ENCODE assay signal across 16 cellular contexts in genomic region chr12:51059086-51059485, GRCh38. TPM values are rescaled to one million over a fixed set of nuclear protein-coding genes. Genes with fewer than 3 reads are reported as not detected.
DNase-seq lines count a peak whose midpoint lies in the region; ATAC-seq and TF ChIP-seq lines count a peak whose summit lies in the region.
"Had no signal": no experiment of that assay in that cellular context is flagged by ENCODE, and none has a peak within 500 bp of the region (broad histone marks: within the 10 kb centered on the region; RNA-seq: fewer than 3 reads in every experiment).

No MANE protein-coding gene starts in this region.

- no peak overlapping the region for H3K56ac ChIP-seq in IMR-90 (ENCODE audit: extremely low read depth, insufficient read depth, low read length)

- H3K9me3 ChIP-seq in IMR-90 (ENCODE audit: control insufficient read depth, insufficient read depth, low read length): no peaks in the 10 kb centered on the region
- H3K9me3 ChIP-seq: BLaER1 had no signal

- no peak overlapping the region for H3K4me3 ChIP-seq in IMR-90 (ENCODE audit: insufficient read depth, low read depth, low read length)
- H3K4me3 ChIP-seq: BLaER1, K562 had no signal

- no peak overlapping the region for H3K4me2 ChIP-seq in IMR-90 (ENCODE audit: low read depth, low read length)
- H3K4me2 ChIP-seq: BLaER1 had no signal

- no CpG with 5 or more reads among the region's 7 CpGs for WGBS in IMR-90 (ENCODE audit: extremely low coverage in 2 of 2, insufficient read length in 1 of 2), 2 experiments

- no peak overlapping the region for H3K14ac ChIP-seq in IMR-90 (replicated peaks; ENCODE audit: low read depth, low read length)

- H4K91ac ChIP-seq in IMR-90 (ENCODE audit: insufficient read depth, low read depth, low read length): no peak overlapping the region

- H3K36me3 ChIP-seq in IMR-90 (ENCODE audit: control insufficient read depth, insufficient read depth, low read length): peaks cover 50% of the 10 kb centered on the region

- H3K36me3 Mint-ChIP-seq in nephron (ENCODE audit: low read depth): peaks cover 61% of the 10 kb centered on the region

- TF ChIP-seq CTCF in IMR-90 (conservative IDR thresholded peaks at IDR 0.05; ENCODE audit: low read depth, low read length) (no peak), nephron (IDR thresholded peaks at IDR 0.05; ENCODE audit: unreplicated experiment in 3 of 3) (no peak)

- 0 out of 2 replicates have a peak, but pooled peaks cover 4% of the 10 kb centered on the region for H4K20me1 ChIP-seq in IMR-90 (ENCODE audit: insufficient read depth, low read length)

- intact Hi-C loops in IMR-90 (cut with micrococcal nuclease): no loop called here

- no peak overlapping the region for H3K4me3 Mint-ChIP-seq in nephron

- no peak overlapping the region for H3K18ac ChIP-seq in IMR-90 (ENCODE audit: low read depth, low read length)

- no peaks in the 10 kb centered on the region for H3K9me3 Mint-ChIP-seq in nephron

- H3K4ac ChIP-seq in IMR-90 (ENCODE audit: low read depth, low read length): no peak overlapping the region

- H3K9me1 ChIP-seq in IMR-90 (ENCODE audit: insufficient read depth, low read length): peaks cover 5% of the 10 kb centered on the region

- H3K9ac ChIP-seq in IMR-90 (ENCODE audit: low read depth, low read length): no peak overlapping the region
- H3K9ac ChIP-seq: BLaER1 had no signal

- peak; percentile 19 for DNase-seq in activated effector memory CD4-positive, alpha-beta T cell treated with anti-CD3 and anti-CD28 coated beads, Interleukin-2, amount 50 U/mL, for 16 hours
- no peak for DNase-seq in activated effector memory CD4-positive, alpha-beta T cell treated with Interleukin-2 at 50 U/mL for 16 hours
- DNase-seq in IMR-90 (no peak), astrocyte of the hippocampus (ENCODE audit: low read depth, low spot score) (peak; percentile 27), DMS153 (lab: John Stamatoyannopoulos, UW) (no peak)
- DNase-seq: GF-D8, GOT3, NCI-H1436 treated with DMSO at 0.1 percent for 48 hours, NCI-H2029 treated with DMSO at 0.1 percent for 48 hours, NCI-H2171 treated with DMSO at 0.1 percent for 48 hours, NCI-H82 had no signal

- ATAC-seq in IMR-90 (ENCODE audit: low read depth) (peak; percentile 14; the same call in 1 of the 2 replicates), GM21825 (IDR thresholded peaks at IDR 0.05; ENCODE audit: unreplicated experiment) (no peak), HG03025 (IDR thresholded peaks at IDR 0.05; ENCODE audit: low FRiP score, unreplicated experiment) (no peak)
- ATAC-seq: K562 had no signal

- H2BK15ac ChIP-seq in IMR-90 (ENCODE audit: low read depth, low read length): no peak overlapping the region

- TF ChIP-seq RAD21 in IMR-90 (IDR thresholded peaks at IDR 0.05; ENCODE audit: low read length): no peak

- no peak for TF ChIP-seq POLR2A in IMR-90 (IDR thresholded peaks at IDR 0.05; ENCODE audit: low read depth, low read length)

- H3K4me1 Mint-ChIP-seq in nephron: peaks cover 11% of the 10 kb centered on the region

- no peak overlapping the region for H2AK9ac ChIP-seq in IMR-90 (replicated peaks; ENCODE audit: low read depth, low read length, poor library complexity)

- dilution Hi-C loops in IMR-90 (cut with HindIII; ENCODE audit: low sequenced_read_pairs, unreplicated experiment): no loop called here

- H3K27ac Mint-ChIP-seq in nephron: peak overlapping the region in 2 of 3 experiments; percentile 60 to 64

- no peaks in the 10 kb centered on the region for H3K27me3 Mint-ChIP-seq in nephron (ENCODE audit: low read depth)

- H4K5ac ChIP-seq in IMR-90 (ENCODE audit: low read depth, low read length): no peak overlapping the region

- CTCF ChIA-PET in IMR-90 (lab: Yijun Ruan, JAX): no interaction called here

- H3K27ac ChIP-seq in IMR-90 (ENCODE audit: insufficient read depth, low read length): no peak overlapping the region
- H3K27ac ChIP-seq: BLaER1 had no signal

- in situ Hi-C loops in IMR-90 (cut with MboI; ENCODE audit: low sequenced_read_pairs): no loop called here

- H3K79me1 ChIP-seq in IMR-90 (ENCODE audit: low read depth in 1 of 2, low read length in 2 of 2): peaks cover 5 to 13% of the 10 kb centered on the region in 2 experiments; a peak in 2 of 4 replicates

- H2BK20ac ChIP-seq in IMR-90 (ENCODE audit: low read depth, low read length): no peak overlapping the region

- no peak overlapping the region for H3K23ac ChIP-seq in IMR-90 (ENCODE audit: low read depth, low read length)

- no peak overlapping the region for H2AFZ ChIP-seq in IMR-90 (replicated peaks; ENCODE audit: low read length, poor library complexity)

- H3K4me1 ChIP-seq in IMR-90 (ENCODE audit: control insufficient read depth, insufficient read depth, low read length): no peaks in the 10 kb centered on the region; the same call in 1 of the 2 replicates
- H3K4me1 ChIP-seq: BLaER1 had no signal

- no peak overlapping the region for H2BK5ac ChIP-seq in IMR-90 (ENCODE audit: low read depth, low read length, poor library complexity, severe bottlenecking)

- H2AK5ac ChIP-seq in IMR-90 (ENCODE audit: low read depth, low read length): no peak overlapping the region

- POLR2A ChIA-PET in IMR-90 (lab: Charles Lee; ENCODE audit: unreplicated experiment): no interaction called here

- H3K27me3 ChIP-seq in IMR-90 (ENCODE audit: control insufficient read depth, insufficient read depth, low read length): no peaks in the 10 kb centered on the region
- H3K27me3 ChIP-seq: BLaER1 had no signal

- no peak overlapping the region for H2BK120ac ChIP-seq in IMR-90 (ENCODE audit: low read depth, low read length)

- H4K8ac ChIP-seq in IMR-90 (ENCODE audit: low read depth in 2 of 2, low read length in 2 of 2): no peak overlapping the region

- BruUV-seq in IMR-90 (replicated peaks; lab: Mats Ljungman, UMichigan): no TSS peak

TF ChIP-seq in IMR-90, 13 proteins besides CTCF, POLR2A, EP300 and RAD21:
- no peak for TF ChIP-seq MAFK (IDR thresholded peaks at IDR 0.05; ENCODE audit: low read depth, low read length)
- TF ChIP-seq SMC3 (IDR thresholded peaks at IDR 0.05; ENCODE audit: low read depth, low read length): no peak
- TF ChIP-seq FOS (IDR thresholded peaks at IDR 0.05; ENCODE audit: low read depth, low read length): no peak
- no peak for TF ChIP-seq MAZ (IDR thresholded peaks at IDR 0.05; ENCODE audit: borderline replicate concordance, low read depth, low read length)
- no peak for TF ChIP-seq ELK1 (IDR thresholded peaks at IDR 0.05; ENCODE audit: borderline replicate concordance, low read depth, low read length)
- TF ChIP-seq NFE2L2 (IDR thresholded peaks at IDR 0.05; ENCODE audit: low read depth, low read length): no peak
- no peak for TF ChIP-seq USF2 (IDR thresholded peaks at IDR 0.05; ENCODE audit: low read depth, low read length)
- no peak for TF ChIP-seq RFX5 (IDR thresholded peaks at IDR 0.05; ENCODE audit: low read depth, low read length)
- TF ChIP-seq MXI1 (IDR thresholded peaks at IDR 0.05; ENCODE audit: borderline replicate concordance, low read depth, low read length): no peak
- TF ChIP-seq CEBPB (IDR thresholded peaks at IDR 0.05; ENCODE audit: low read depth, low read length): no peak
- TF ChIP-seq CHD1 (IDR thresholded peaks at IDR 0.05; ENCODE audit: low read depth, low read length): no peak
- no peak for TF ChIP-seq BHLHE40 (IDR thresholded peaks at IDR 0.05; ENCODE audit: low read depth, low read length)
- TF ChIP-seq RCOR1 (IDR thresholded peaks at IDR 0.05; ENCODE audit: insufficient replicate concordance, low read length): no peak

RNA-seq across cellular contexts. Expression of gene LETMD1, which starts 11.0 kb away (rescaled TPM):
- 16.7 and 27.6 TPM in 2 replicates for total RNA-seq in IMR-90 (2012; rRNA removed)
- polyA plus RNA-seq in IMR-90 (2012; rRNA removed): 27.0 and 40.1 TPM in 2 replicates
- polyA plus RNA-seq in IMR-90 (2012; cell fraction: cytosol; rRNA removed): 19.7 and 28.3 TPM in 2 replicates
- 60.9 and 121 TPM in 2 replicates for polyA plus RNA-seq in IMR-90 (2012; cell fraction: nucleus; rRNA removed; ENCODE audit: low replicate concordance)

RNA-seq across cellular contexts. Expression of gene CSRNP2, which starts 24.3 kb away (rescaled TPM):
- 14.0 and 16.7 TPM in 2 replicates for total RNA-seq in IMR-90 (2012; rRNA removed)
- 21.7 and 22.2 TPM in 2 replicates for polyA plus RNA-seq in IMR-90 (2012; rRNA removed)
- polyA plus RNA-seq in IMR-90 (2012; cell fraction: cytosol; rRNA removed): 13.7 and 15.6 TPM in 2 replicates
- polyA plus RNA-seq in IMR-90 (2012; cell fraction: nucleus; rRNA removed; ENCODE audit: low replicate concordance): 26.4 and 49.4 TPM in 2 replicates

RNA-seq across cellular contexts. Expression of gene SLC11A2, which starts 32.9 kb away (rescaled TPM):
- 45.3 and 48.3 TPM in 2 replicates for total RNA-seq in IMR-90 (2012; rRNA removed)
- 21.9 and 28.0 TPM in 2 replicates for polyA plus RNA-seq in IMR-90 (2012; rRNA removed)
- polyA plus RNA-seq in IMR-90 (2012; cell fraction: cytosol; rRNA removed): 11.6 and 19.2 TPM in 2 replicates
- polyA plus RNA-seq in IMR-90 (2012; cell fraction: nucleus; rRNA removed; ENCODE audit: low replicate concordance): 20.3 and 77.4 TPM in 2 replicates

Comparison
In these comparisons a context has a peak if more than half of its experiments do, and no peak if none do; other contexts are left out.
1. DNase-seq: peak in activated effector memory CD4-positive, alpha-beta T cell treated with anti-CD3 and anti-CD28 coated beads, Interleukin-2, amount 50 U/mL, for 16 hours (single experiment) and astrocyte of the hippocampus (single experiment); none in activated effector memory CD4-positive, alpha-beta T cell treated with Interleukin-2 at 50 U/mL for 16 hours (single experiment), IMR-90 (single experiment) and DMS153 (single experiment).